Comparison of ENCODE assay signal across 18 cellular contexts in the genomic region with DNA sequence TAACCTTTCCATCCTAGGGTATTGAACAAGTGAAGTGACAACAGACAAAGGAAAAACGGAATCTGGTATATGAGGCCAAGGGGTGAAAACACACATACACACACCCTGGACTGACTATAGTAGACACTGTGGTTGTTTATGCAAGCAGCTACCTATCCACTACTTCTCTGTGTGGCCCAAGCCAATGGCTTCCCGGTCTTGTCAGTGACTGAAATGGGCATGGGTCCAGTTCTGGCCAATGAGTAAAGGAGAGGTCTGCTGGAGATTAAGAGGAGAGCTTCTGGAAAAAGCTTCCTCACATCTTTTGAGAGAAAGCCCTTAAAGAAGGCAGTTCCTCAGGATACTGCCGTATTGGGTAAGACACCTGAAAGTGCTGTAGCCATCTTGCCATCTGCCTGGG.
"Had no signal": no experiment of that assay in that cellular context is flagged by ENCODE, and none has a peak within 500 bp of the region (broad histone marks: within the 10 kb centered on the region; RNA-seq: fewer than 3 reads in every experiment).

No MANE protein-coding gene starts in this region.

- H3K4me1 ChIP-seq: gastrocnemius medialis, heart right ventricle, right atrium auricular region, tibial nerve had no signal

- H3K9me3 ChIP-seq: gastrocnemius medialis, heart right ventricle, neutrophil, right atrium auricular region, tibial nerve had no signal

- DNase-seq: activated CD4-positive, alpha-beta T cell treated with anti-CD3 and anti-CD28 coated beads for 48 hours; activated CD8-positive, alpha-beta T cell treated with anti-CD3 and anti-CD28 coated beads, Interleukin-2, amount 10 ng/mL, durations not matched to agents 7 days and 5 days; activated naive CD4-positive, alpha-beta T cell treated with anti-CD3 and anti-CD28 coated beads, Interleukin-2, amount 10 ng/mL, durations not matched to agents 7 days and 5 days; dorsolateral prefrontal cortex; gastrocnemius medialis; heart right ventricle; islet precursor cell; midbrain; naive B cell; posterior cingulate gyrus; T-helper 1 cell had no signal

- H3K4me3 ChIP-seq: dorsolateral prefrontal cortex, gastrocnemius medialis, heart right ventricle, right atrium auricular region, smooth muscle cell, tibial nerve had no signal

- H3K27ac Mint-ChIP-seq: activated CD8-positive, alpha-beta T cell treated with anti-CD3 and anti-CD28 coated beads, Interleukin-2, amount 10 ng/mL, durations not matched to agents 7 days and 5 days; activated naive CD4-positive, alpha-beta T cell treated with anti-CD3 and anti-CD28 coated beads, Interleukin-2, amount 10 ng/mL, durations not matched to agents 7 days and 5 days; activated T-helper 17 cell treated with anti-CD3 and anti-CD28 coated beads, Interleukin-2, amount 50 U/mL, for 72 hours; stimulated activated effector memory CD8-positive, alpha-beta T cell treated with anti-CD3 and anti-CD28 coated beads, Interleukin-12 subunit alpha, Interleukin-12 subunit beta, amount 100 ng/mL, for 72 hours had no signal

- H3K9me3 Mint-ChIP-seq: activated naive CD4-positive, alpha-beta T cell treated with anti-CD3 and anti-CD28 coated beads, Interleukin-2, amount 10 ng/mL, durations not matched to agents 7 days and 5 days; activated T-helper 17 cell treated with anti-CD3 and anti-CD28 coated beads, Interleukin-2, amount 50 U/mL, for 72 hours; naive B cell; stimulated activated effector memory CD8-positive, alpha-beta T cell treated with anti-CD3 and anti-CD28 coated beads, Interleukin-12 subunit alpha, Interleukin-12 subunit beta, amount 100 ng/mL, for 72 hours had no signal

- H3K27me3 Mint-ChIP-seq: activated naive CD4-positive, alpha-beta T cell treated with anti-CD3 and anti-CD28 coated beads, Interleukin-2, amount 10 ng/mL, durations not matched to agents 7 days and 5 days; activated T-helper 17 cell treated with anti-CD3 and anti-CD28 coated beads, Interleukin-2, amount 50 U/mL, for 72 hours; naive B cell had no signal

- H3K4me2 ChIP-seq: smooth muscle cell had no signal

- H3K4me1 Mint-ChIP-seq: activated naive CD4-positive, alpha-beta T cell treated with anti-CD3 and anti-CD28 coated beads, Interleukin-2, amount 10 ng/mL, durations not matched to agents 7 days and 5 days; naive B cell; stimulated activated effector memory CD8-positive, alpha-beta T cell treated with anti-CD3 and anti-CD28 coated beads, Interleukin-12 subunit alpha, Interleukin-12 subunit beta, amount 100 ng/mL, for 72 hours had no signal

- H3K27me3 ChIP-seq: dorsolateral prefrontal cortex, gastrocnemius medialis, heart right ventricle, neutrophil, right atrium auricular region, tibial nerve had no signal

- H3K4me3 Mint-ChIP-seq: activated CD8-positive, alpha-beta T cell treated with anti-CD3 and anti-CD28 coated beads, Interleukin-2, amount 10 ng/mL, durations not matched to agents 7 days and 5 days; activated naive CD4-positive, alpha-beta T cell treated with anti-CD3 and anti-CD28 coated beads, Interleukin-2, amount 10 ng/mL, durations not matched to agents 7 days and 5 days; activated T-helper 17 cell treated with anti-CD3 and anti-CD28 coated beads, Interleukin-2, amount 50 U/mL, for 72 hours; naive B cell; stimulated activated effector memory CD8-positive, alpha-beta T cell treated with anti-CD3 and anti-CD28 coated beads, Interleukin-12 subunit alpha, Interleukin-12 subunit beta, amount 100 ng/mL, for 72 hours had no signal

- H3K27ac ChIP-seq: dorsolateral prefrontal cortex, gastrocnemius medialis, heart right ventricle, neutrophil, right atrium auricular region, tibial nerve, VCaP had no signal
